ENCODE assay signal across 18 cellular contexts in genomic region chr7:32200593-32200992, GRCh38.
DNase-seq lines count a peak whose midpoint lies in the region; TF ChIP-seq lines count a peak whose summit lies in the region.
"Had no signal": no experiment of that assay in that cellular context is flagged by ENCODE, and none has a peak within 500 bp of the region (broad histone marks: within the 10 kb centered on the region; RNA-seq: fewer than 3 reads in every experiment).

No MANE protein-coding gene starts in this region.

- no peaks in the 10 kb centered on the region for H3K4me1 Mint-ChIP-seq in endodermal cell
- H3K4me1 Mint-ChIP-seq: CD4-positive, alpha-beta memory T cell; H9 had no signal

- H3K4me3 ChIP-seq in endodermal cell (ENCODE audit: low read length), result no peak overlapping the region
- H3K4me3 ChIP-seq: GM12878, GM23248 had no signal

- no peak overlapping the region for H3K27ac ChIP-seq in endodermal cell (ENCODE audit: low read depth, low read length)
- H3K27ac ChIP-seq: GM23248 had no signal

- H3K36me3 Mint-ChIP-seq in endodermal cell (ENCODE audit: low read depth), result no peaks in the 10 kb centered on the region
- H3K36me3 Mint-ChIP-seq: CD4-positive, alpha-beta memory T cell had no signal

- no peak for TF ChIP-seq CTCF in endodermal cell (conservative IDR thresholded peaks at IDR 0.05)

- intact Hi-C loops in posterior cingulate gyrus (cut with DNase I), result loop anchor here (5.0 to 10.0 kb wide), 2 partner anchors 556 to 1068 kb away; no protein-coding TSS in a partner anchor

- no peaks in the 10 kb centered on the region for H3K27me3 ChIP-seq in endodermal cell (ENCODE audit: control insufficient read depth, insufficient read depth, low read length, poor library complexity, severe bottlenecking)

- H3K36me3 ChIP-seq in endodermal cell (ENCODE audit: control insufficient read depth, insufficient read depth, low read length), result no peaks in the 10 kb centered on the region

- peak in 46 of 76 experiments; percentile 2 to 90 (median 30) for DNase-seq in HUDEP-2 (lab: John Stamatoyannopoulos, UW; ENCODE audit: unreplicated experiment in 76 of 76)
- peak; percentile 5 for DNase-seq in NCI-H446 treated with DMSO at 0.1 percent for 48 hours (lab: John Stamatoyannopoulos, UW)
- peak; percentile 65 to 75 for DNase-seq in erythroblast (lab: John Stamatoyannopoulos, UW)
- DNase-seq in superior temporal gyrus (ENCODE audit: extremely low spot score), result peak; percentile 26
- DNase-seq in germinal center (ENCODE audit: low spot score), result no peak
- DNase-seq in NCI-H1092 treated with DMSO at 0.1 percent for 48 hours (lab: John Stamatoyannopoulos, UW), result no peak
- no peak for DNase-seq in endodermal cell
- DNase-seq in posterior cingulate gyrus, result no peak
- DNase-seq: C1 segment of cervical spinal cord; Calu3; CD4-positive, alpha-beta memory T cell; COR-L47; DMS79; EL; GDM1; GM23248; H9 had no signal

- 90% methylated on average over 1 of the region's 1 CpG; no CpG with 5 or more reads in 1 of the 2 experiments for WGBS in endodermal cell (ENCODE audit: insufficient coverage in 1 of 2, insufficient read length in 1 of 2), 2 experiments

- TF ChIP-seq POLR2A in erythroblast (IDR thresholded peaks at IDR 0.05; ENCODE audit: low read length), result no peak

- H3K27me3 Mint-ChIP-seq in endodermal cell (ENCODE audit: insufficient read depth), result peaks cover 30% of the 10 kb centered on the region

- no peak overlapping the region for H3K9ac ChIP-seq in endodermal cell (ENCODE audit: extremely low read depth, low read length, poor library complexity, severe bottlenecking)
- H3K9ac ChIP-seq: GM23248 had no signal

- no peak overlapping the region for H3K27ac Mint-ChIP-seq in endodermal cell
- H3K27ac Mint-ChIP-seq: CD4-positive, alpha-beta memory T cell; H9 had no signal

- H3K9me3 ChIP-seq in endodermal cell (ENCODE audit: control insufficient read depth, low read length), result no peaks in the 10 kb centered on the region

- H3K4me3 Mint-ChIP-seq in endodermal cell, result no peak overlapping the region
- H3K4me3 Mint-ChIP-seq: CD4-positive, alpha-beta memory T cell; H9 had no signal

- no peaks in the 10 kb centered on the region for H3K4me1 ChIP-seq in endodermal cell (ENCODE audit: control insufficient read depth, insufficient read depth, low read length)

- H3K9me3 Mint-ChIP-seq in endodermal cell, result no peaks in the 10 kb centered on the region

Comparison
In these comparisons a context has a peak if more than half of its experiments do, and no peak if none do; other contexts are left out.
1. DNase-seq: peak in HUDEP-2 (46 of 76), NCI-H446 treated with DMSO at 0.1 percent for 48 hours (single experiment), erythroblast (2 of 2) and superior temporal gyrus (single experiment); none in germinal center (single experiment), NCI-H1092 treated with DMSO at 0.1 percent for 48 hours (single experiment), endodermal cell (single experiment) and posterior cingulate gyrus (0 of 10).